Comparison of ENCODE assay signal across 25 cellular contexts in genomic region chr2:76318848-76319247, GRCh38.
"Had no signal": no experiment of that assay in that cellular context is flagged by ENCODE, and none has a peak within 500 bp of the region (broad histone marks: within the 10 kb centered on the region; RNA-seq: fewer than 3 reads in every experiment).

No MANE protein-coding gene starts in this region.

- H3K4me3 ChIP-seq: neural progenitor cell, ovary, psoas muscle, right lobe of liver, sigmoid colon, stomach, thoracic aorta, thyroid gland, tibial nerve, upper lobe of left lung, uterus had no signal

- H3K4me2 ChIP-seq: neural progenitor cell had no signal

- DNase-seq: natural killer cell; occipital lobe; ovary; posterior cingulate gyrus; psoas muscle; right cardiac atrium; right lobe of liver; sigmoid colon; small intestine; stimulated activated CD4-positive, alpha-beta T cell treated with anti-CD3 and anti-CD28 coated beads, Interleukin-15, amount 100 ng/mL, for 24 hours; stimulated activated CD4-positive, alpha-beta T cell treated with anti-CD3 and anti-CD28 coated beads, Interleukin-2, amount 100 ng/mL, for 24 hours; stimulated activated CD4-positive, alpha-beta T cell treated with anti-CD3 and anti-CD28 coated beads, Interleukin-2, amount 100 ng/mL, for 48 hours; stimulated activated CD4-positive, alpha-beta T cell treated with anti-CD3 and anti-CD28 coated beads, Interleukin-4, amount 100 ng/mL, for 24 hours; stimulated activated naive B cell treated with anti-CD40 and anti-IgM and Interleukin-4, amounts not matched to agents 10 μg/mL and 1 μg/mL and 100 μg/mL, for 72 hours; stimulated activated naive CD4-positive, alpha-beta T cell treated with Interleukin-2 at 50 U/mL for 16 hours; stomach; thyroid gland; trophoblast cell; upper lobe of left lung; uterus had no signal

- ATAC-seq: natural killer cell; psoas muscle; right cardiac atrium; right lobe of liver; stimulated activated effector memory CD8-positive, alpha-beta T cell treated with anti-CD3 and anti-CD28 coated beads, Interleukin-12 subunit alpha, Interleukin-12 subunit beta, amount 100 ng/mL, for 72 hours; stimulated activated naive B cell treated with anti-CD40 and anti-IgM and Interleukin-4, amounts not matched to agents 10 μg/mL and 1 μg/mL and 100 μg/mL, for 72 hours had no signal

- H3K4me1 ChIP-seq: neural progenitor cell, parathyroid adenoma, psoas muscle, right lobe of liver, sigmoid colon, stomach, thyroid gland, tibial nerve, upper lobe of left lung, uterus had no signal

- H3K9me3 ChIP-seq: ovary, psoas muscle, right lobe of liver, sigmoid colon, stomach, thoracic aorta, thyroid gland, tibial nerve, upper lobe of left lung, uterus had no signal

- H3K27me3 ChIP-seq: neural progenitor cell, ovary, right lobe of liver, sigmoid colon, stomach, thyroid gland, tibial nerve, upper lobe of left lung, uterus had no signal

- H3K36me3 ChIP-seq: neural progenitor cell, ovary, right lobe of liver, sigmoid colon, stomach, thoracic aorta, thyroid gland, tibial nerve, upper lobe of left lung, uterus had no signal

- H3K9ac ChIP-seq: neural progenitor cell, parathyroid adenoma had no signal

- H3K27ac ChIP-seq: neural progenitor cell, ovary, parathyroid adenoma, psoas muscle, right lobe of liver, sigmoid colon, stomach, thoracic aorta, thyroid gland, tibial nerve, uterus had no signal
